ENCODE assay signal across 8 cellular contexts in the genomic region with DNA sequence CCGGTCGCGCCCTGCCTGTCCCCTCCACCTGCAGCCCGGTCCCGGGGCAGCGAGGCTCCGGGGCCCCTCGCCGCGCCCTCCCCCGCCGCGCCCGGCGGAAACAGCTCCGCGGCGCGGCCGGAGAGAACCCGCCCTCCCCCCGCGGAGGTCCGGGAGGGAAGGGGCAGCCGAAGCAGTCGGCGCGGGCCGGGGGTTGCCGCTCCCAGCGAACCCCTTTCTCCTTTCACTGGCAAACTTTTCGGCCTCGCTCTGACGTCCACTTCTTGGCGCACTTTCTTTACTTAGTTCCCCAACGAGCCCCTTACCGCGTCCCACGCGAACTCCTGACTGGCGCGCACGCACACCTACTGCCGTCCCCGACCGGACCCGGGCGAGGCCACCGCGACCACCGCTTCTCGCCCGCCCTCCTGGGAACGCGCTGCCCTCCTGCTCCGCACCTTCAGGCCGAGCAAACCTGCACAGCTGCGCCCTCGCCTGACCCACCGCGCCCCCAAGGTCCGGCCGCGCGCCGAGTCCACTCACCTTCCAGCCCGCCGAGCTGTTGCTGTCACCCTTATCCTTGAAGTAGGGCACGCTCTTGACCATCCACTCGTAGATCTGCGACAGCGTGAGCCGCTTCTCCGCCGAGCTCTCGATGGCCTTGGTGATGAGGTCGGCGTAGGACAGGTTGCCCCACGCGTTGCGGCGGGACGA. TPM values are rescaled to one million over a fixed set of nuclear protein-coding genes. Genes with fewer than 3 reads are reported as not detected.
DNase-seq lines count a peak whose midpoint lies in the region; ATAC-seq and TF ChIP-seq lines count a peak whose summit lies in the region.

No MANE protein-coding gene starts in this region.

- no peak for TF ChIP-seq POLR2A in testis (IDR thresholded peaks at IDR 0.05)

- H3K4me3 Mint-ChIP-seq in activated CD4-positive, alpha-beta memory T cell treated with anti-CD3 and anti-CD28 coated beads for 36 hours = peak overlapping the region; percentile 98

- H3K9me3 ChIP-seq in mucosa of stomach (ENCODE audit: control insufficient read depth, low read length) (no peaks in the 10 kb centered on the region), testis (no peaks in the 10 kb centered on the region)

- no peak for ATAC-seq in GM19351 (IDR thresholded peaks at IDR 0.05; ENCODE audit: unreplicated experiment)

- peaks cover 23% of the 10 kb centered on the region for H3K36me3 Mint-ChIP-seq in activated CD4-positive, alpha-beta memory T cell treated with anti-CD3 and anti-CD28 coated beads for 36 hours

- H3K9ac ChIP-seq in mucosa of stomach (ENCODE audit: low read length) = peak overlapping the region; percentile 85

- POLR2A ChIA-PET in activated CD4-positive, alpha-beta memory T cell treated with anti-CD3 and anti-CD28 coated beads for 36 hours (lab: Charles Lee) = interaction anchor here (0.7 to 5.2 kb wide), 24 partner anchors 12 to 888 kb away, joined by 3 to 39 read pairs (median 4); no protein-coding TSS in a partner anchor

- intact Hi-C loops in activated CD4-positive, alpha-beta memory T cell treated with anti-CD3 and anti-CD28 coated beads for 36 hours (cut with micrococcal nuclease) = loop anchor here (10.0 kb wide), 1 partner anchor 1630 kb away; a partner anchor contains a TSS
- intact Hi-C loops in testis (cut with DNase I; ENCODE audit: low total_unique reads) = loop anchor here (10.0 kb wide), 1 partner anchor 430 kb away; no protein-coding TSS in a partner anchor

- H3K27ac ChIP-seq in epithelial cell of prostate (peak overlapping the region; percentile 82), testis (peak overlapping the region; percentile 86 to 99)

- DNase-seq in activated T-cell treated with anti-CD3 and anti-CD28 coated beads for 1 hour (ENCODE audit: low read depth) = peak; percentile 17
- DNase-seq in activated T-cell treated with anti-CD3 and anti-CD28 coated beads, Interleukin-2, amount 50 U/mL, for 1 hour = no peak
- peak; percentile 20 for DNase-seq in HT1080 (ENCODE audit: low read depth)
- DNase-seq in activated CD4-positive, alpha-beta memory T cell treated with anti-CD3 and anti-CD28 coated beads for 36 hours = peak; percentile 47
- DNase-seq in epithelial cell of prostate (ENCODE audit: low read depth, low spot score) = no peak
- DNase-seq in testis = peak; percentile 38

- no peaks in the 10 kb centered on the region for H3K27me3 Mint-ChIP-seq in activated CD4-positive, alpha-beta memory T cell treated with anti-CD3 and anti-CD28 coated beads for 36 hours

- no peaks in the 10 kb centered on the region for H3K36me3 ChIP-seq in mucosa of stomach (ENCODE audit: control insufficient read depth, insufficient read depth, low read length)
- H3K36me3 ChIP-seq in testis (ENCODE audit: low read depth, missing control alignments) = no peaks in the 10 kb centered on the region

- H3K4me3 ChIP-seq in mucosa of stomach (ENCODE audit: low read length) (peak overlapping the region; percentile 90), testis (peak overlapping the region; percentile 91 to 95)

- peak overlapping the region; percentile 99 for H3K27ac Mint-ChIP-seq in activated CD4-positive, alpha-beta memory T cell treated with anti-CD3 and anti-CD28 coated beads for 36 hours

- no peaks in the 10 kb centered on the region for H3K9me3 Mint-ChIP-seq in activated CD4-positive, alpha-beta memory T cell treated with anti-CD3 and anti-CD28 coated beads for 36 hours

- peaks cover 42% of the 10 kb centered on the region for H3K4me1 Mint-ChIP-seq in activated CD4-positive, alpha-beta memory T cell treated with anti-CD3 and anti-CD28 coated beads for 36 hours (ENCODE audit: low read depth)

- CTCF ChIA-PET in activated CD4-positive, alpha-beta memory T cell treated with anti-CD3 and anti-CD28 coated beads for 36 hours (lab: Charles Lee) = interaction anchor here (0.9 to 2.3 kb wide), 4 partner anchors 12 to 887 kb away, joined by 3 to 4 read pairs (median 3); no protein-coding TSS in a partner anchor

- H3K27me3 ChIP-seq in mucosa of stomach (ENCODE audit: control insufficient read depth, insufficient read depth, low read length) (no peaks in the 10 kb centered on the region), testis (no peaks in the 10 kb centered on the region)

- H3K4me1 ChIP-seq in mucosa of stomach (ENCODE audit: control insufficient read depth, insufficient read depth, low read length) = peaks cover 11% of the 10 kb centered on the region
- H3K4me1 ChIP-seq in testis = peaks cover 38% of the 10 kb centered on the region

- no peak for TF ChIP-seq CTCF in testis (IDR thresholded peaks at IDR 0.05)

- 0 to 1% methylated on average over 47 to 62 of the region's 83 CpGs for WGBS in testis, 2 donors

RNA-seq across cellular contexts. Expression of a gene that starts 1.2 kb away (rescaled TPM):
- total RNA-seq in HT1080 (2014; rRNA removed; shearing (Covaris generic)) = 1.6 and 2.0 TPM in 2 replicates
- 5.5 and 7.4 TPM in 2 replicates for polyA plus RNA-seq in HT1080 (2015; cell fraction: cytosol; rRNA removed)
- polyA plus RNA-seq in HT1080 (2015; cell fraction: nucleus; rRNA removed) = 8.4 and 9.0 TPM in 2 replicates
- 10 to 100 TPM; 34.2 to 34.5 TPM for total RNA-seq in activated CD4-positive, alpha-beta memory T cell treated with anti-CD3 and anti-CD28 coated beads for 36 hours
- 10 to 100 TPM; 52.2 to 58.7 TPM for total RNA-seq in testis
- 19.5 TPM for polyA plus RNA-seq in testis (ENCODE audit: insufficient read depth, low read depth, low replicate concordance)

Comparison
In these comparisons a context has a peak if more than half of its experiments do, and no peak if none do; other contexts are left out.
1. DNase-seq: peak in activated T-cell treated with anti-CD3 and anti-CD28 coated beads for 1 hour (single experiment), HT1080 (single experiment), activated CD4-positive, alpha-beta memory T cell treated with anti-CD3 and anti-CD28 coated beads for 36 hours (single experiment) and testis (single experiment); none in activated T-cell treated with anti-CD3 and anti-CD28 coated beads, Interleukin-2, amount 50 U/mL, for 1 hour (single experiment) and epithelial cell of prostate (single experiment).
2. RNA of a gene that starts 1.2 kb away (total RNA-seq): 52.2 to 58.7 TPM in testis and 34.2 to 34.5 TPM in activated CD4-positive, alpha-beta memory T cell treated with anti-CD3 and anti-CD28 coated beads for 36 hours; 1.6 to 2.0 TPM in HT1080; every median in the first group is over 10 times any median in the second.